18 cellular contexts compared by ENCODE assay signal in the genomic region with DNA sequence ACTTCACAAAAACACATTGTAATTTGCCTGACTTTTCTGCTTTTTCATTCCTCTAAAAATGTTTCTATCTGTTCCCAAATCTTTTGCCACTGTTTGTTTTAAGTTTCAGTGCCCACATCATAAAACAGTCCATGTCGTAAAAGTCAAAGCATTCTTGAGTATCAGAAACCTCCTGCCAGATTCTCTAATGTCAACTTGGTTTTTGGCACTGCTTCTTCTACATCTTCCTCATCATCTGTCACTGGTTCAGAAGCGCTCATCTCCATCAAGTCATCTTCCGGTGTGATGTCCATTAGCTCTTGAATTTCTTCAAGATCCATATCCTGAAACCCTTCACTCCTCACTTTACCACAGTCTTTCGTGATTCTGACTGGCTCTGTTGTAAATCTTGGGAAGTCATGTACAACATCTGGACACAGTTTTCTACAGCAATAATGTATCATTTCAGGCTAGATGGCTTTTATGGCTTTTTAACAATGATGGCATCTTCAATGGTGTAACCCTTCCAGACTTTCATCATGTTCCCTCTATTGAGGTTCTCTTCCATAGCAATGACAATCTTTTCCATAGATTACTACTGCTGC. TPM values are rescaled to one million over a fixed set of nuclear protein-coding genes. Genes with fewer than 3 reads are reported as not detected.
A peak's percentile ranks its signal among the peaks of the same experiment; 100 is the strongest.
DNase-seq lines count a peak whose midpoint lies in the region; FAIRE-seq and TF ChIP-seq lines count a peak whose summit lies in the region.
"Had no signal": no experiment of that assay in that cellular context is flagged by ENCODE, and none has a peak within 500 bp of the region (broad histone marks: within the 10 kb centered on the region; RNA-seq: fewer than 3 reads in every experiment).

No MANE protein-coding gene starts in this region.

- H3K9ac ChIP-seq in keratinocyte (ENCODE audit: control insufficient read depth, extremely low read depth, insufficient read depth, low read length) = no peak overlapping the region

- no peaks in the 10 kb centered on the region for H3K4me1 ChIP-seq in keratinocyte (ENCODE audit: control insufficient read depth, extremely low read depth, insufficient read depth, low read length)

- no peak overlapping the region for H2AFZ ChIP-seq in keratinocyte (ENCODE audit: control insufficient read depth, low read length)

- H3K9me3 ChIP-seq in keratinocyte (ENCODE audit: control insufficient read depth, low read depth, low read length) = peaks cover 2% of the 10 kb centered on the region

- FAIRE-seq in keratinocyte (lab: Jason Lieb, UNC) = peak; percentile 26
- FAIRE-seq: A549 had no signal

- no peak overlapping the region for H3K4me3 ChIP-seq in keratinocyte (ENCODE audit: control insufficient read depth in 2 of 3, extremely low read depth in 1 of 3, insufficient read depth in 2 of 3, low read depth in 1 of 3, low read length in 3 of 3)
- H3K4me3 ChIP-seq: A549, SJCRH30 had no signal

- TF ChIP-seq CTCF in keratinocyte (optimal IDR thresholded peaks at IDR 0.05 in 1 of 3, IDR thresholded peaks at IDR 0.05 in 1 of 3, conservative IDR thresholded peaks at IDR 0.05 in 1 of 3; ENCODE audit: extremely low read depth in 1 of 3, insufficient read depth in 2 of 3, low read length in 3 of 3) (no peak), GM13976 (IDR thresholded peaks at IDR 0.05; ENCODE audit: borderline replicate concordance, control extremely low read depth, extremely low read depth, insufficient read depth, missing control alignments) (no peak)

- dilution Hi-C loops in keratinocyte (cut with MboI; ENCODE audit: extremely low pct_ligation_motif_present, low sequenced_read_pairs) = no loop called here

- H3K9me1 ChIP-seq in keratinocyte (ENCODE audit: control insufficient read depth, extremely low read depth, insufficient read depth, low read length) = no peaks in the 10 kb centered on the region

- no peak overlapping the region for H3K27ac ChIP-seq in keratinocyte (ENCODE audit: control insufficient read depth, insufficient read depth, low read length)
- H3K27ac ChIP-seq: A549, SJCRH30 had no signal

- peaks cover 98% of the 10 kb centered on the region for H3K79me2 ChIP-seq in keratinocyte (ENCODE audit: control insufficient read depth, insufficient read depth, low read length)

- no peaks in the 10 kb centered on the region for H3K27me3 ChIP-seq in keratinocyte (ENCODE audit: control insufficient read depth, extremely low read depth, insufficient read depth, low read length)
- H3K27me3 ChIP-seq: SJCRH30 had no signal

- peaks cover 0 to 6% of the 10 kb centered on the region in 2 experiments for H3K36me3 ChIP-seq in keratinocyte (ENCODE audit: control insufficient read depth in 2 of 2, extremely low read depth in 1 of 2, insufficient read depth in 2 of 2, low read length in 2 of 2)

- peaks cover 5% of the 10 kb centered on the region for H4K20me1 ChIP-seq in keratinocyte (ENCODE audit: control insufficient read depth, extremely low read depth, insufficient read depth, low read length)

- in situ Hi-C loops in GM13976 (cut with MboI; ENCODE audit: low sequenced_read_pairs, unreplicated experiment) = no loop called here

- H3K4me2 ChIP-seq in keratinocyte (ENCODE audit: control insufficient read depth, extremely low read depth, insufficient read depth, low read depth, low read length) = no peak overlapping the region
- H3K4me2 ChIP-seq: A549 had no signal

- DNase-seq in AG08395 (ENCODE audit: low spot score) = peak; percentile 7
- DNase-seq in EH (ENCODE audit: low read depth) = peak; percentile 82
- DNase-seq in M059J (ENCODE audit: low read depth) = peak; percentile 48
- no peak for DNase-seq in keratinocyte (ENCODE audit: low read depth, low spot score)
- no peak for DNase-seq in NCI-H1694 treated with DMSO at 0.1 percent for 48 hours (lab: John Stamatoyannopoulos, UW)
- no peak for DNase-seq in NCI-H69 (lab: John Stamatoyannopoulos, UW)
- DNase-seq in GM13976 (ENCODE audit: low spot score) = no peak
- DNase-seq: CD8-positive, alpha-beta T cell; H7; IMR-90; MV-4-11; NCI-H146; NCI-H2107; NCI-H226; NCI-H526; RPMI8226; SJCRH30 had no signal

RNA-seq across cellular contexts. Expression of a gene that starts 19.6 kb away (rescaled TPM):
- total RNA-seq in M059J (2014; rRNA removed; shearing (Covaris generic)) = 41.5 and 68.0 TPM in 2 replicates
- polyA plus RNA-seq in keratinocyte = 37.8 to 71.7 TPM (median 48.1 TPM) in 3 replicates
- polyA plus RNA-seq in keratinocyte (2011; ENCODE audit: low read depth) = 153 TPM
- polyA plus RNA-seq in keratinocyte (2011; cell fraction: cytosol; rRNA removed) = 43.1 and 69.8 TPM in 2 replicates
- 42.1 and 59.2 TPM in 2 replicates for polyA plus RNA-seq in keratinocyte (2011; cell fraction: nucleus; rRNA removed)
- polyA plus RNA-seq in keratinocyte (2012; ENCODE audit: low replicate concordance) = 67.6 and 79.3 TPM in 2 replicates
- 23.3 to 77.5 TPM (median 34.0 TPM) in 3 replicates for polyA minus RNA-seq in keratinocyte
- polyA minus RNA-seq in keratinocyte (2011; cell fraction: cytosol; rRNA and poly(A)+ RNA removed) = 28.2 TPM
- polyA minus RNA-seq in keratinocyte (2011; cell fraction: nucleus; rRNA and poly(A)+ RNA removed) = 38.3 and 67.2 TPM in 2 replicates

Comparison
In these comparisons a context has a peak if more than half of its experiments do, and no peak if none do; other contexts are left out.
1. DNase-seq: peak in AG08395 (single experiment), EH (single experiment) and M059J (single experiment); none in keratinocyte (single experiment), NCI-H1694 treated with DMSO at 0.1 percent for 48 hours (single experiment), NCI-H69 (single experiment) and GM13976 (single experiment).